ENCODE assay signal across 9 cellular contexts in genomic region chr3:12758025-12758830, GRCh38. TPM values are rescaled to one million over a fixed set of nuclear protein-coding genes. Genes with fewer than 3 reads are reported as not detected.
DNase-seq lines count a peak whose midpoint lies in the region; ATAC-seq and TF ChIP-seq lines count a peak whose summit lies in the region.
"Had no signal": no experiment of that assay in that cellular context is flagged by ENCODE, and none has a peak within 500 bp of the region (broad histone marks: within the 10 kb centered on the region; RNA-seq: fewer than 3 reads in every experiment).

No MANE protein-coding gene starts in this region.

- H2AFZ ChIP-seq in PC-3 (ENCODE audit: low read length): peak overlapping the region; percentile 68

- H3K79me2 ChIP-seq in PC-3 (ENCODE audit: low read length): peaks cover 22% of the 10 kb centered on the region

- no peak overlapping the region for H3K4me3 Mint-ChIP-seq in natural killer cell treated with Interleukin-12 subunit alpha and Interleukin-12 subunit beta and Interleukin-15 and Interleukin-18, amount 100 ng/mL, for 72 hours

- peak overlapping the region; percentile 63 for H3K4me2 ChIP-seq in PC-3 (ENCODE audit: low read length)

- ATAC-seq in PC-3: no peak
- no peak for ATAC-seq in natural killer cell treated with Interleukin-12 subunit alpha and Interleukin-12 subunit beta and Interleukin-15 and Interleukin-18, amount 100 ng/mL, for 72 hours
- no peak for ATAC-seq in HG02623 (IDR thresholded peaks at IDR 0.05; ENCODE audit: unreplicated experiment)

- H3K4me3 ChIP-seq in PC-3 (ENCODE audit: low read length): peak overlapping the region; percentile 24; the same call in 1 of the 2 replicates
- H3K4me3 ChIP-seq in skin epidermis: peak overlapping the region; percentile 2 to 29 (median 22)

- H3K9ac ChIP-seq in PC-3 (ENCODE audit: low read length): peak overlapping the region; percentile 19

- in situ Hi-C loops in GM13976 (cut with MboI; ENCODE audit: low sequenced_read_pairs, unreplicated experiment): no loop called here

- TF ChIP-seq CTCF in GM13976 (IDR thresholded peaks at IDR 0.05; ENCODE audit: borderline replicate concordance, control extremely low read depth, extremely low read depth, insufficient read depth, missing control alignments) (no peak), PC-3 (conservative IDR thresholded peaks at IDR 0.05; ENCODE audit: low read depth, low read length) (no peak)

- peak overlapping the region; percentile 79 for H3K27ac ChIP-seq in PC-3 (ENCODE audit: low read length)
- H3K27ac ChIP-seq in skin epidermis: peak overlapping the region; percentile 6 to 92 (median 83)

- no peaks in the 10 kb centered on the region for H3K9me2 ChIP-seq in PC-3 (replicated peaks; ENCODE audit: low read length)

- no peaks in the 10 kb centered on the region for H3K27me3 ChIP-seq in PC-3 (ENCODE audit: low read length)

- BruUV-seq in PC-3 (replicated peaks; lab: Mats Ljungman, UMichigan): no TSS peak

- CTCF ChIA-PET in PC-3 (lab: Charles Lee): no interaction called here

- H3K27me3 Mint-ChIP-seq in natural killer cell treated with Interleukin-12 subunit alpha and Interleukin-12 subunit beta and Interleukin-15 and Interleukin-18, amount 100 ng/mL, for 72 hours: peaks cover 7 to 21% of the 10 kb centered on the region in 2 donors

- no peaks in the 10 kb centered on the region for H3K36me3 ChIP-seq in PC-3 (ENCODE audit: low read depth, low read length)

- no peaks in the 10 kb centered on the region for H3F3A ChIP-seq in PC-3 (ENCODE audit: low read length, unreplicated experiment)

- DNase-seq in GM13976 (ENCODE audit: low spot score) (peak; percentile 72), PC-3 (peak; percentile 48), glomerular visceral epithelial cell (ENCODE audit: extremely low spot score) (peak; percentile 16), HT-29 (ENCODE audit: low spot score) (no peak), anterior cingulate cortex (lab: John Stamatoyannopoulos, UW) (no peak)
- DNase-seq in natural killer cell treated with Interleukin-12 subunit alpha and Interleukin-12 subunit beta and Interleukin-15 and Interleukin-18, amount 100 ng/mL, for 72 hours (ENCODE audit: low spot score): no peak
- DNase-seq: activated CD4-positive, CD25-positive, alpha-beta regulatory T cell had no signal

- H3K9me3 Mint-ChIP-seq in natural killer cell treated with Interleukin-12 subunit alpha and Interleukin-12 subunit beta and Interleukin-15 and Interleukin-18, amount 100 ng/mL, for 72 hours: no peaks in the 10 kb centered on the region

- H4K20me1 ChIP-seq in PC-3 (ENCODE audit: low read length): no peaks in the 10 kb centered on the region

- no peaks in the 10 kb centered on the region for H3K36me3 Mint-ChIP-seq in natural killer cell treated with Interleukin-12 subunit alpha and Interleukin-12 subunit beta and Interleukin-15 and Interleukin-18, amount 100 ng/mL, for 72 hours

- no peaks in the 10 kb centered on the region for H3K4me1 Mint-ChIP-seq in natural killer cell treated with Interleukin-12 subunit alpha and Interleukin-12 subunit beta and Interleukin-15 and Interleukin-18, amount 100 ng/mL, for 72 hours (ENCODE audit: low read depth in 2 of 2)

- POLR2A ChIA-PET in PC-3 (lab: Charles Lee; ENCODE audit: unreplicated experiment): no interaction called here

- H3K27ac Mint-ChIP-seq in natural killer cell treated with Interleukin-12 subunit alpha and Interleukin-12 subunit beta and Interleukin-15 and Interleukin-18, amount 100 ng/mL, for 72 hours: no peak overlapping the region

- intact Hi-C loops in PC-3 (cut with micrococcal nuclease): no loop called here

- no peaks in the 10 kb centered on the region for H3K9me3 ChIP-seq in PC-3 (ENCODE audit: low read length)

- peaks cover 46% of the 10 kb centered on the region for H3K4me1 ChIP-seq in PC-3 (ENCODE audit: insufficient read depth, low read length)

RNA-seq across cellular contexts. Expression of gene TMEM40, which starts 0.8 kb away (rescaled TPM):
- total RNA-seq in PC-3 (2014; rRNA removed): 7.5 and 10.4 TPM in 2 replicates
- not detected in 2 replicates for total RNA-seq in HT-29 (2014; rRNA removed; shearing (Covaris generic))
- not detected for total RNA-seq in natural killer cell treated with Interleukin-12 subunit alpha and Interleukin-12 subunit beta and Interleukin-15 and Interleukin-18, amount 100 ng/mL, for 72 hours

RNA-seq across cellular contexts. Expression of gene CAND2, which starts 38.3 kb away (rescaled TPM):
- total RNA-seq in PC-3 (2014; rRNA removed): 2.4 and 4.8 TPM in 2 replicates
- total RNA-seq in HT-29 (2014; rRNA removed; shearing (Covaris generic)): not detected in 2 replicates
- total RNA-seq in natural killer cell treated with Interleukin-12 subunit alpha and Interleukin-12 subunit beta and Interleukin-15 and Interleukin-18, amount 100 ng/mL, for 72 hours: under 1 TPM; 0.45 to 0.62 TPM

Comparison
In these comparisons a context has a peak if more than half of its experiments do, and no peak if none do; other contexts are left out.
1. DNase-seq: peak in GM13976 (single experiment), PC-3 (single experiment) and glomerular visceral epithelial cell (single experiment); none in HT-29 (single experiment), natural killer cell treated with Interleukin-12 subunit alpha and Interleukin-12 subunit beta and Interleukin-15 and Interleukin-18, amount 100 ng/mL, for 72 hours (single experiment) and anterior cingulate cortex (0 of 58).